29 cellular contexts compared by ENCODE assay signal in genomic region chr7:130543611-130544010, GRCh38.
"Had no signal": no experiment of that assay in that cellular context is flagged by ENCODE, and none has a peak within 500 bp of the region (broad histone marks: within the 10 kb centered on the region; RNA-seq: fewer than 3 reads in every experiment).

No MANE protein-coding gene starts in this region.

- H3K4me1 Mint-ChIP-seq: mesothelial cell of epicardium, naive B cell, natural killer cell, nephron progenitor cell, neural progenitor cell had no signal

- H3K36me3 ChIP-seq: neural progenitor cell, neutrophil, thoracic aorta had no signal

- H3K36me3 Mint-ChIP-seq: natural killer cell had no signal

- H3K27ac Mint-ChIP-seq: mesothelial cell of epicardium; naive B cell; natural killer cell; nephron progenitor cell; neural progenitor cell; stimulated activated naive CD8-positive, alpha-beta T cell treated with anti-CD3 and anti-CD28 coated beads, Interleukin-15, Interleukin-2, amounts not matched to agents 100 ng/mL and 50 ng/mL, for 24 hours had no signal

- H3K27me3 Mint-ChIP-seq: naive B cell; stimulated activated naive CD8-positive, alpha-beta T cell treated with anti-CD3 and anti-CD28 coated beads, Interleukin-15, Interleukin-2, amounts not matched to agents 100 ng/mL and 50 ng/mL, for 24 hours had no signal

- H3K4me3 ChIP-seq: lung, neural progenitor cell, psoas muscle, right atrium auricular region, skin epidermis, suprapubic skin, thoracic aorta, tibial artery, upper lobe of right lung had no signal

- H3K4me1 ChIP-seq: neural progenitor cell, parathyroid adenoma, psoas muscle, right atrium auricular region, suprapubic skin, tibial artery, upper lobe of right lung had no signal

- DNase-seq: hippocampal formation; kidney glomerular epithelial cell; left cardiac atrium; mesendoderm; naive B cell; natural killer cell; nephron progenitor cell; occipital lobe; psoas muscle; stimulated activated CD4-positive, alpha-beta T cell treated with anti-CD3 and anti-CD28 coated beads, Interleukin-12 subunit alpha, Interleukin-12 subunit beta, amount 100 ng/mL, for 4 hours; stimulated activated CD4-positive, alpha-beta T cell treated with anti-CD3 and anti-CD28 coated beads, Interleukin-15, amount 100 ng/mL, for 24 hours; stimulated activated CD4-positive, alpha-beta T cell treated with anti-CD3 and anti-CD28 coated beads, Interleukin-2, amount 100 ng/mL, for 24 hours; stimulated activated CD4-positive, alpha-beta T cell treated with anti-CD3 and anti-CD28 coated beads, Interleukin-4, amount 100 ng/mL, for 1 hour; stimulated activated naive CD4-positive, alpha-beta T cell; tibial artery; trophoblast cell; upper lobe of right lung had no signal

- ATAC-seq: left cardiac atrium, left lobe of liver, natural killer cell, psoas muscle, sciatic nerve, upper lobe of right lung had no signal

- H3K27me3 ChIP-seq: neural progenitor cell, neutrophil, right atrium auricular region, suprapubic skin, tibial artery, upper lobe of right lung had no signal

- H3K4me3 Mint-ChIP-seq: mesothelial cell of epicardium; naive B cell; natural killer cell; nephron progenitor cell; neural progenitor cell; stimulated activated naive CD8-positive, alpha-beta T cell treated with anti-CD3 and anti-CD28 coated beads, Interleukin-15, Interleukin-2, amounts not matched to agents 100 ng/mL and 50 ng/mL, for 24 hours had no signal

- H3K9me3 ChIP-seq: neutrophil, psoas muscle, right atrium auricular region, suprapubic skin, thoracic aorta, tibial artery, upper lobe of right lung had no signal

- H3K9me3 Mint-ChIP-seq: mesothelial cell of epicardium; naive B cell; natural killer cell; nephron progenitor cell; neural progenitor cell; stimulated activated naive CD8-positive, alpha-beta T cell treated with anti-CD3 and anti-CD28 coated beads, Interleukin-15, Interleukin-2, amounts not matched to agents 100 ng/mL and 50 ng/mL, for 24 hours had no signal

- H3K27ac ChIP-seq: neural progenitor cell, neutrophil, parathyroid adenoma, psoas muscle, right atrium auricular region, skin epidermis, suprapubic skin, thoracic aorta, tibial artery, upper lobe of right lung had no signal
